8 cellular contexts compared by ENCODE assay signal in genomic region chr10:88991161-88991899, GRCh38. TPM values are rescaled to one million over a fixed set of nuclear protein-coding genes. Genes with fewer than 3 reads are reported as not detected.
A peak's percentile ranks its signal among the peaks of the same experiment; 100 is the strongest.
DNase-seq lines count a peak whose midpoint lies in the region; ATAC-seq and TF ChIP-seq lines count a peak whose summit lies in the region.

No MANE protein-coding gene starts in this region.

- DNase-seq in DMS53 treated with DMSO at 0.1 percent for 48 hours (lab: John Stamatoyannopoulos, UW; ENCODE audit: unreplicated experiment) (peak; percentile 37), MG63 (peak; percentile 75), chondrocyte (ENCODE audit: low spot score) (peak; percentile 79), NCI-H2227 (lab: John Stamatoyannopoulos, UW; ENCODE audit: unreplicated experiment) (no peak)
- DNase-seq in activated CD4-positive, alpha-beta T cell treated with anti-CD3 and anti-CD28 coated beads for 24 hours (ENCODE audit: low read depth in 2 of 2): peak; percentile 44 to 62
- peak; percentile 72 for DNase-seq in stimulated activated CD4-positive, alpha-beta T cell treated with anti-CD3 and anti-CD28 coated beads, Interleukin-1b, Interleukin-23, amount 100 ng/mL, for 48 hours

- peaks cover 40% of the 10 kb centered on the region for H3K4me1 Mint-ChIP-seq in chondrocyte (ENCODE audit: low read depth)

- no peaks in the 10 kb centered on the region for H3K9me3 ChIP-seq in MG63

- H3K4me3 ChIP-seq in MG63: peak overlapping the region; percentile 60

- H3K27ac ChIP-seq in layer of hippocampus (ENCODE audit: low read depth, low read length): peak overlapping the region; percentile 85

- H3K27me3 ChIP-seq in MG63 (no peaks in the 10 kb centered on the region), layer of hippocampus (ENCODE audit: control insufficient read depth, insufficient read depth, low read length) (no peaks in the 10 kb centered on the region)

- H3K27me3 Mint-ChIP-seq in chondrocyte (ENCODE audit: low read depth): no peaks in the 10 kb centered on the region

- peak overlapping the region; percentile 85 for H3K4me3 Mint-ChIP-seq in chondrocyte (ENCODE audit: unreplicated experiment)

- H3K27ac Mint-ChIP-seq in chondrocyte (ENCODE audit: unreplicated experiment): peak overlapping the region; percentile 73

- H3K9me3 Mint-ChIP-seq in chondrocyte (ENCODE audit: low read depth): no peaks in the 10 kb centered on the region

- no peaks in the 10 kb centered on the region for H3K36me3 ChIP-seq in MG63

- TF ChIP-seq CTCF in chondrocyte (IDR thresholded peaks at IDR 0.05): peak; percentile 46

- peak; percentile 24 for ATAC-seq in GM21825 (IDR thresholded peaks at IDR 0.05; ENCODE audit: unreplicated experiment)

- H3K36me3 Mint-ChIP-seq in chondrocyte (ENCODE audit: low read depth): no peaks in the 10 kb centered on the region

RNA-seq across cellular contexts. Expression of gene FAS, which starts 0.7 kb away (rescaled TPM):
- total RNA-seq in MG63 (2014; rRNA removed; shearing (Covaris generic); ENCODE audit: low replicate concordance): 12.5 and 13.9 TPM in 2 replicates
- 11.2 to 11.6 TPM (median 11.5 TPM) in 3 replicates for total RNA-seq in chondrocyte

RNA-seq across cellular contexts. Expression of gene ACTA2, which starts 38.8 kb away (rescaled TPM):
- total RNA-seq in MG63 (2014; rRNA removed; shearing (Covaris generic); ENCODE audit: low replicate concordance): 19.4 and 24.2 TPM in 2 replicates
- 846 to 4,145 TPM (median 3,929 TPM) in 3 replicates for total RNA-seq in chondrocyte

Comparison
In these comparisons a context has a peak if more than half of its experiments do, and no peak if none do; other contexts are left out.
1. RNA of gene ACTA2, which starts 38.8 kb away (total RNA-seq): 846 to 4,145 TPM in chondrocyte; 19.4 to 24.2 TPM in MG63; every median in the first group is over 10 times any median in the second.